In the genomic region with DNA sequence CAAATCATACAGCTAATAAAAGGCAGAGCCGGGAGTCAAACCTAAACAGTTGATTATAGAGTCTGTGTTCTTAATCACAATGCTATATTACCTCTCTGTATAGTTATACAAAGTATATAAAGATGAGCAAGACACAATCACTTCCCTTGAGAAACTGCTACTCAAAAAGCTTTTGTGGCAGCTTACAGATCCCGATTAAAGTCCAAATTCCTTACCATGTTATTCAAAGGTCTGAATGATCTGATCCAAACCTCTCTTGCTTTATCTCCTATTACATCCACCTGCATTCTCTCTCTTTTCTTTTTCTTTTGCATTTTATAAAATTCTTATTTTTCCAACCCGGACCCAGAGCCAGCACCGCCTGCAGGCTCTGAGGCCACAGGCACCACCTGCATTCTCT, we compare ENCODE assay signal across 16 cellular contexts. TPM values are rescaled to one million over a fixed set of nuclear protein-coding genes. Genes with fewer than 3 reads are reported as not detected.
DNase-seq lines count a peak whose midpoint lies in the region; ATAC-seq, FAIRE-seq and TF ChIP-seq lines count a peak whose summit lies in the region.
"Had no signal": no experiment of that assay in that cellular context is flagged by ENCODE, and none has a peak within 500 bp of the region (broad histone marks: within the 10 kb centered on the region; RNA-seq: fewer than 3 reads in every experiment).

No MANE protein-coding gene starts in this region.

- H3K9me3 ChIP-seq in SU-DHL-6 (ENCODE audit: insufficient read depth, low read length) (no peaks in the 10 kb centered on the region), colonic mucosa (no peaks in the 10 kb centered on the region)
- H3K9me3 ChIP-seq: A549, BLaER1, Caco-2, HAP-1 had no signal

- H3K4me2 ChIP-seq in SU-DHL-6 (ENCODE audit: low read depth, low read length, poor library complexity, severe bottlenecking): no peak overlapping the region
- H3K4me2 ChIP-seq: A549, BLaER1 had no signal

- H3F3A ChIP-seq in SU-DHL-6 (ENCODE audit: insufficient read depth): peaks cover 38% of the 10 kb centered on the region

- H3K36me3 ChIP-seq in SU-DHL-6 (ENCODE audit: low read length) (no peaks in the 10 kb centered on the region), colonic mucosa (no peaks in the 10 kb centered on the region)
- H3K36me3 ChIP-seq: BLaER1, HAP-1 had no signal

- intact Hi-C loops in colonic mucosa (cut with DNase I): no loop called here

- no peaks in the 10 kb centered on the region for H3K79me2 ChIP-seq in SU-DHL-6 (ENCODE audit: insufficient read depth, low read length)

- H4K20me1 ChIP-seq in SU-DHL-6 (ENCODE audit: low read depth, low read length): no peaks in the 10 kb centered on the region
- H4K20me1 ChIP-seq: BLaER1 had no signal

- H3K4me3 ChIP-seq in SU-DHL-6 (ENCODE audit: insufficient read depth, low read length, poor library complexity, severe bottlenecking) (no peak overlapping the region), colonic mucosa (no peak overlapping the region)
- H3K4me3 ChIP-seq: A549, BLaER1, HAP-1 had no signal

- DNase-seq in colonic mucosa (no peak), memory B cell (ENCODE audit: low spot score in 2 of 2) (no peak), RCC 7860 (ENCODE audit: low spot score) (no peak), dedifferentiated amniotic fluid mesenchymal stem cell (ENCODE audit: extremely low spot score) (no peak), mesothelial cell of epicardium (ENCODE audit: low spot score in 2 of 2, unreplicated experiment in 2 of 2) (no peak)
- no peak for DNase-seq in stimulated activated CD8-positive, alpha-beta memory T cell treated with anti-CD3 and anti-CD28 coated beads, Interleukin-4, amount 100 ng/mL, for 48 hours
- DNase-seq: Caco-2; CD8-positive, alpha-beta memory T cell; DND-41; GDM1; GOT3 had no signal

- no peak for FAIRE-seq in RCC 7860 (lab: Jason Lieb, UNC)
- FAIRE-seq: A549, GM12892 had no signal

- H3K9me3 Mint-ChIP-seq in memory B cell (no peaks in the 10 kb centered on the region), mesothelial cell of epicardium (no peaks in the 10 kb centered on the region)
- H3K9me3 Mint-ChIP-seq: CD8-positive, alpha-beta memory T cell had no signal

- H3K4me3 Mint-ChIP-seq in memory B cell (no peak overlapping the region), mesothelial cell of epicardium (no peak overlapping the region)
- H3K4me3 Mint-ChIP-seq: CD8-positive, alpha-beta memory T cell had no signal

- TF ChIP-seq CTCF in SU-DHL-6 (IDR thresholded peaks at IDR 0.05; ENCODE audit: insufficient read depth, low read length, poor library complexity, severe bottlenecking): no peak
- TF ChIP-seq CTCF in colonic mucosa (IDR thresholded peaks at IDR 0.05): no peak
- TF ChIP-seq CTCF in mesothelial cell of epicardium (IDR thresholded peaks at IDR 0.05; ENCODE audit: unreplicated experiment): no peak

- H3K27ac Mint-ChIP-seq in memory B cell (peak overlapping the region; percentile 60), mesothelial cell of epicardium (no peak overlapping the region)

- H3K27me3 ChIP-seq in SU-DHL-6 (ENCODE audit: low read length): no peaks in the 10 kb centered on the region
- no peaks in the 10 kb centered on the region for H3K27me3 ChIP-seq in colonic mucosa
- H3K27me3 ChIP-seq: BLaER1 had no signal

- ATAC-seq in memory B cell (ENCODE audit: low read depth): no peak
- ATAC-seq: A549 had no signal

- no peak overlapping the region for H2AFZ ChIP-seq in SU-DHL-6 (ENCODE audit: low read depth, low read length, severe bottlenecking)

- peak overlapping the region; percentile 57 for H3K27ac ChIP-seq in SU-DHL-6 (ENCODE audit: low read depth, low read length)
- peak overlapping the region; percentile 13 for H3K27ac ChIP-seq in colonic mucosa
- H3K27ac ChIP-seq: A549, BLaER1 had no signal

- H3K27me3 Mint-ChIP-seq in memory B cell (no peaks in the 10 kb centered on the region), mesothelial cell of epicardium (ENCODE audit: low read depth) (no peaks in the 10 kb centered on the region)
- H3K27me3 Mint-ChIP-seq: CD8-positive, alpha-beta memory T cell had no signal

- peaks cover 2% of the 10 kb centered on the region for H3K36me3 Mint-ChIP-seq in memory B cell
- no peaks in the 10 kb centered on the region for H3K36me3 Mint-ChIP-seq in mesothelial cell of epicardium

- no peaks in the 10 kb centered on the region for H3K9me2 ChIP-seq in SU-DHL-6 (replicated peaks; ENCODE audit: insufficient read depth, low read length)

- peaks cover 4% of the 10 kb centered on the region for H3K4me1 ChIP-seq in colonic mucosa
- H3K4me1 ChIP-seq: A549, HAP-1 had no signal

- H3K9ac ChIP-seq in SU-DHL-6 (ENCODE audit: low read length) (no peak overlapping the region), colonic mucosa (ENCODE audit: low read depth in 2 of 2, low read length in 2 of 2) (no peak overlapping the region)
- H3K9ac ChIP-seq: BLaER1 had no signal

- H3K4me1 Mint-ChIP-seq in memory B cell (peaks cover 31% of the 10 kb centered on the region), mesothelial cell of epicardium (peaks cover 9% of the 10 kb centered on the region)

RNA-seq across cellular contexts. Expression of a gene that starts 57.0 kb away (rescaled TPM):
- total RNA-seq in colonic mucosa (10 to 100 TPM; 17.0 to 65.0 TPM), mesothelial cell of epicardium (39.5 to 43.1 TPM (median 43.0 TPM) in 3 replicates)

RNA-seq across cellular contexts. Expression of a gene that starts 57.3 kb away (rescaled TPM):
- total RNA-seq in colonic mucosa (10 to 100 TPM; 10.1 to 20.5 TPM), mesothelial cell of epicardium (10.9 to 14.0 TPM (median 13.2 TPM) in 3 replicates)
